Comparison of ENCODE assay signal across 16 cellular contexts in the genomic region with DNA sequence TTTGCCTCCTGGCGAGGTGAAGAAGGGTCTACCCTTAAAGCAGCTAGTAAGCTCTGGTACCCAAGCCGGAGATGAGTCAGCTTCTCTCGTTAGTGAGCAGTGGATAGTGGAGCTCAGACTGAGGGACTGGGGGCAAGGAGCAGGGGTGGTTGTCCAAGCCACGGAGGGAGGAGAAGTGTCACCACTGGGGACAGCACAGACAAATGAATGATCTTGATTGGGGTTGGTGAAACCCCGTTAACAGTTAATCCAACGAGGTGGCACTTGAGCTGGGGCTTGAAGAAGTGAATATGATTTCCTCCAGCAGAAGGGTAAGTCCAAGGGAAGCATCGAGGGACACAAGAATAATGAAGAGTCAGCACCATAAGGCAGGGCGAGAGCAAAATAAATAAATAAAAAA. TPM values are rescaled to one million over a fixed set of nuclear protein-coding genes. Genes with fewer than 3 reads are reported as not detected.
DNase-seq lines count a peak whose midpoint lies in the region; ATAC-seq and TF ChIP-seq lines count a peak whose summit lies in the region.
"Had no signal": no experiment of that assay in that cellular context is flagged by ENCODE, and none has a peak within 500 bp of the region (broad histone marks: within the 10 kb centered on the region; RNA-seq: fewer than 3 reads in every experiment).

No MANE protein-coding gene starts in this region.

- H3K27me3 ChIP-seq in OCI-LY3 (ENCODE audit: low read depth, low read length) (no peaks in the 10 kb centered on the region), hepatocyte (no peaks in the 10 kb centered on the region), spleen (replicated peaks in 1 of 7) (no peaks in the 10 kb centered on the region)
- H3K27me3 ChIP-seq: ovary, SJSA1 had no signal

- TF ChIP-seq CTCF in OCI-LY3 (IDR thresholded peaks at IDR 0.05; ENCODE audit: low read depth, low read length) (no peak), hepatocyte (IDR thresholded peaks at IDR 0.05; ENCODE audit: poor library complexity) (no peak), spleen (IDR thresholded peaks at IDR 0.05 in 8 of 11, conservative IDR thresholded peaks at IDR 0.05 in 3 of 11) (no peak)

- H3K9ac ChIP-seq in OCI-LY3 (ENCODE audit: low read length), result no peak overlapping the region

- peaks cover 5% of the 10 kb centered on the region for H3K36me3 ChIP-seq in OCI-LY3 (replicated peaks; ENCODE audit: low read depth, low read length)
- no peaks in the 10 kb centered on the region for H3K36me3 ChIP-seq in hepatocyte (replicated peaks; ENCODE audit: insufficient read depth, low read depth)
- H3K36me3 ChIP-seq in spleen, result no peaks in the 10 kb centered on the region
- H3K36me3 ChIP-seq: ovary, SJSA1 had no signal

- intact Hi-C loops in spleen (cut with DNase I; ENCODE audit: low total_unique reads), result no loop called here

- H3K9me2 ChIP-seq in hepatocyte (replicated peaks; ENCODE audit: insufficient read depth), result no peaks in the 10 kb centered on the region

- H3K9me3 ChIP-seq in OCI-LY3 (ENCODE audit: insufficient read depth, low read length) (no peaks in the 10 kb centered on the region), hepatocyte (ENCODE audit: low read depth) (no peaks in the 10 kb centered on the region), spleen (no peaks in the 10 kb centered on the region)
- H3K9me3 ChIP-seq: mucosa of descending colon, ovary, SJSA1 had no signal

- ATAC-seq in central memory CD8-positive, alpha-beta T cell (replicated peaks; ENCODE audit: extremely low read depth, poor library complexity, severe bottlenecking), result no peak
- ATAC-seq in stimulated activated effector memory CD8-positive, alpha-beta T cell treated with anti-CD3 and anti-CD28 coated beads, Interleukin-12 subunit alpha, Interleukin-12 subunit beta, amount 100 ng/mL, for 72 hours, result no peak
- ATAC-seq: left colon had no signal

- H3K4me1 ChIP-seq in OCI-LY3 (ENCODE audit: low read length), result peaks cover 26% of the 10 kb centered on the region
- no peaks in the 10 kb centered on the region for H3K4me1 ChIP-seq in hepatocyte (ENCODE audit: insufficient read depth)
- H3K4me1 ChIP-seq in spleen, result peaks cover 14 to 99% (median 58%) of the 10 kb centered on the region in 6 donors

- H3K79me2 ChIP-seq in OCI-LY3 (ENCODE audit: low read length) (peaks cover 91% of the 10 kb centered on the region), hepatocyte (peaks cover 98% of the 10 kb centered on the region)

- peak overlapping the region; percentile 89 for H3K27ac Mint-ChIP-seq in activated naive CD4-positive, alpha-beta T cell treated with anti-CD3 and anti-CD28 coated beads, Interleukin-2, amount 50 U/mL, for 24 hours
- peak overlapping the region; percentile 27 for H3K27ac Mint-ChIP-seq in central memory CD8-positive, alpha-beta T cell (ENCODE audit: low read depth)
- H3K27ac Mint-ChIP-seq in stimulated activated effector memory CD8-positive, alpha-beta T cell treated with anti-CD3 and anti-CD28 coated beads, Interleukin-12 subunit alpha, Interleukin-12 subunit beta, amount 100 ng/mL, for 72 hours, result peak overlapping the region; percentile 21

- peaks cover 8% of the 10 kb centered on the region for H3K36me3 Mint-ChIP-seq in activated naive CD4-positive, alpha-beta T cell treated with anti-CD3 and anti-CD28 coated beads, Interleukin-2, amount 50 U/mL, for 24 hours
- H3K36me3 Mint-ChIP-seq in central memory CD8-positive, alpha-beta T cell (ENCODE audit: insufficient read depth), result peaks cover 7% of the 10 kb centered on the region
- H3K36me3 Mint-ChIP-seq in stimulated activated effector memory CD8-positive, alpha-beta T cell treated with anti-CD3 and anti-CD28 coated beads, Interleukin-12 subunit alpha, Interleukin-12 subunit beta, amount 100 ng/mL, for 72 hours, result peaks cover 64% of the 10 kb centered on the region

- WGBS in hepatocyte (ENCODE audit: low lambda C conversion rate, missing lambda C conversion rate), result 90% methylated on average over 8 of the region's 8 CpGs
- WGBS in spleen, 5 donors, result 69 to 89% (median 77%) methylated on average over 8 of the region's 8 CpGs

- H3K27me3 Mint-ChIP-seq in activated naive CD4-positive, alpha-beta T cell treated with anti-CD3 and anti-CD28 coated beads, Interleukin-2, amount 50 U/mL, for 24 hours, result no peaks in the 10 kb centered on the region
- H3K27me3 Mint-ChIP-seq in central memory CD8-positive, alpha-beta T cell, result no peaks in the 10 kb centered on the region

- H3K4me1 Mint-ChIP-seq in activated naive CD4-positive, alpha-beta T cell treated with anti-CD3 and anti-CD28 coated beads, Interleukin-2, amount 50 U/mL, for 24 hours, result peaks cover 75% of the 10 kb centered on the region
- H3K4me1 Mint-ChIP-seq in central memory CD8-positive, alpha-beta T cell, result peaks cover 49% of the 10 kb centered on the region
- peaks cover 54% of the 10 kb centered on the region for H3K4me1 Mint-ChIP-seq in stimulated activated effector memory CD8-positive, alpha-beta T cell treated with anti-CD3 and anti-CD28 coated beads, Interleukin-12 subunit alpha, Interleukin-12 subunit beta, amount 100 ng/mL, for 72 hours

- peaks cover 34% of the 10 kb centered on the region for H4K20me1 ChIP-seq in OCI-LY3 (ENCODE audit: insufficient read depth, low read length)
- peaks cover 3% of the 10 kb centered on the region for H4K20me1 ChIP-seq in hepatocyte (ENCODE audit: insufficient read depth, poor library complexity, severe bottlenecking)

- no peak overlapping the region for H3K4me3 ChIP-seq in OCI-LY3 (ENCODE audit: low read length)
- no peak overlapping the region for H3K4me3 ChIP-seq in hepatocyte
- no peak overlapping the region for H3K4me3 ChIP-seq in spleen
- H3K4me3 ChIP-seq: mucosa of descending colon, ovary, SJSA1 had no signal

- no peak overlapping the region for H3K4me3 Mint-ChIP-seq in activated naive CD4-positive, alpha-beta T cell treated with anti-CD3 and anti-CD28 coated beads, Interleukin-2, amount 50 U/mL, for 24 hours
- no peak overlapping the region for H3K4me3 Mint-ChIP-seq in central memory CD8-positive, alpha-beta T cell
- H3K4me3 Mint-ChIP-seq in stimulated activated effector memory CD8-positive, alpha-beta T cell treated with anti-CD3 and anti-CD28 coated beads, Interleukin-12 subunit alpha, Interleukin-12 subunit beta, amount 100 ng/mL, for 72 hours, result no peak overlapping the region

- no peak overlapping the region for H2AFZ ChIP-seq in OCI-LY3 (ENCODE audit: low read depth, low read length)
- no peak overlapping the region for H2AFZ ChIP-seq in hepatocyte

- 0 out of 2 replicates have a peak overlapping the region, but pooled peaks have one; percentile 4 for H3K4me2 ChIP-seq in OCI-LY3 (ENCODE audit: low read length)
- no peak overlapping the region for H3K4me2 ChIP-seq in hepatocyte

- TF ChIP-seq POLR2A in spleen (IDR thresholded peaks at IDR 0.05), result no peak

- no peak for DNase-seq in activated naive CD4-positive, alpha-beta T cell treated with Interleukin-2 at 50 U/mL for 16 hours
- DNase-seq in central memory CD8-positive, alpha-beta T cell (ENCODE audit: low spot score in 2 of 2), result no peak
- no peak for DNase-seq in stimulated activated effector memory CD8-positive, alpha-beta T cell treated with anti-CD3 and anti-CD28 coated beads, Interleukin-12 subunit alpha, Interleukin-12 subunit beta, amount 100 ng/mL, for 72 hours (ENCODE audit: low spot score in 2 of 2)
- no peak for DNase-seq in NCI-H748 treated with DMSO at 0.1 percent for 48 hours (lab: John Stamatoyannopoulos, UW)
- no peak for DNase-seq in hepatocyte (ENCODE audit: low spot score)
- no peak for DNase-seq in spleen
- DNase-seq: aorta, left colon, NCI-H2107, NCI-H526, OCI-M1, ovary had no signal

- no peaks in the 10 kb centered on the region for H3K9me3 Mint-ChIP-seq in activated naive CD4-positive, alpha-beta T cell treated with anti-CD3 and anti-CD28 coated beads, Interleukin-2, amount 50 U/mL, for 24 hours
- no peaks in the 10 kb centered on the region for H3K9me3 Mint-ChIP-seq in central memory CD8-positive, alpha-beta T cell
- no peaks in the 10 kb centered on the region for H3K9me3 Mint-ChIP-seq in stimulated activated effector memory CD8-positive, alpha-beta T cell treated with anti-CD3 and anti-CD28 coated beads, Interleukin-12 subunit alpha, Interleukin-12 subunit beta, amount 100 ng/mL, for 72 hours

- H3K27ac ChIP-seq in OCI-LY3 (ENCODE audit: low read length) (no peak overlapping the region), hepatocyte (no peak overlapping the region), spleen (no peak overlapping the region)
- H3K27ac ChIP-seq: SJSA1 had no signal

RNA-seq across cellular contexts. Expression of a gene that starts 43.0 kb away (rescaled TPM):
- 7.7 and 11.6 TPM in 2 replicates for total RNA-seq in hepatocyte
- polyA plus RNA-seq in hepatocyte, result 4.6 and 6.8 TPM in 2 replicates
- 10 to 100 TPM; 18.6 to 27.1 (median 22.0) TPM for total RNA-seq in spleen
- polyA plus RNA-seq in spleen, result 1 to 10 TPM; 4.4 to 5.6 (median 5.3) TPM

Comparison
In these comparisons a context has a peak if more than half of its experiments do, and no peak if none do; other contexts are left out.
1. H3K27ac Mint-ChIP-seq: peak in every context shown above with its lines; median percentile 89 in activated naive CD4-positive, alpha-beta T cell treated with anti-CD3 and anti-CD28 coated beads, Interleukin-2, amount 50 U/mL, for 24 hours; 27 in central memory CD8-positive, alpha-beta T cell; 21 in stimulated activated effector memory CD8-positive, alpha-beta T cell treated with anti-CD3 and anti-CD28 coated beads, Interleukin-12 subunit alpha, Interleukin-12 subunit beta, amount 100 ng/mL, for 72 hours.